Comparison of ENCODE assay signal across 1 cellular context in the genomic region with DNA sequence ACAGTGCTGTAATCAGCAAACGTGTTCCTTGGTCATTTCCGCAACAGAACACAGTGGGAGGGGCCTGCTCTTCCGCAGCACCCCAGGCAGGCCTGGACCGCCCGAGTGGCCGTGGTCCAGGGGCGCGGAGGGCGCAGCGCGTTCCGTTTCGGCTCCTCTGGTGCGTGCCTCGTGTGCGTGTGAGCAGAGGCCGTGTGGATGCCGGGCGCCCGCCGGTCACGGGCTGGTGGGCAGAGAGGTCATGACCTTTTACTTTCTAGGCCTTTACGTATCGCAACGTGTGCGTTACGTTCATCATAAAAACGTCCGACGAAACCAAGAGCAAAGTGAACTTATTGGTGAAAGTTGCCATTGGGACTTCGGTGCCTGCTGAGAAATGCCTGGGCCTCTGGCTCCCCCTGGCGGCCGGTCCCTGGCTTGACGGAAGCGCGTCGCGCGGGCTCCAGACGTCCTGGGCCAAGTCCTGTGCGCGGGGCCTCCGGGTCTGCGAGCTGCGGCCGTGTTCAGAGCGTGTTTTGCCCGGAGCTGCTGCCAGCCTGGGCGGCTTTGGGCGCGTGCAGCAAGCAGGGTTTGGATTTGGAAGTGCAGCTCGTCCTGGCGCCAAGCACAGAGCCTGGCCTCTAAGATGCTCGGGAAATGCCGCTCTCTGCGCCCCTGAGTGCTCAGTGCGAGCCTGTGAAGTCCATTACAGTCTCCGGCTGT.
TF ChIP-seq lines count a peak whose summit lies in the region.

No MANE protein-coding gene starts in this region.

TF ChIP-seq in HepG2, 621 proteins besides CTCF, POLR2A, EP300 and RAD21 (continued from another document and continues in another):
- TF ChIP-seq, protein P1, sequence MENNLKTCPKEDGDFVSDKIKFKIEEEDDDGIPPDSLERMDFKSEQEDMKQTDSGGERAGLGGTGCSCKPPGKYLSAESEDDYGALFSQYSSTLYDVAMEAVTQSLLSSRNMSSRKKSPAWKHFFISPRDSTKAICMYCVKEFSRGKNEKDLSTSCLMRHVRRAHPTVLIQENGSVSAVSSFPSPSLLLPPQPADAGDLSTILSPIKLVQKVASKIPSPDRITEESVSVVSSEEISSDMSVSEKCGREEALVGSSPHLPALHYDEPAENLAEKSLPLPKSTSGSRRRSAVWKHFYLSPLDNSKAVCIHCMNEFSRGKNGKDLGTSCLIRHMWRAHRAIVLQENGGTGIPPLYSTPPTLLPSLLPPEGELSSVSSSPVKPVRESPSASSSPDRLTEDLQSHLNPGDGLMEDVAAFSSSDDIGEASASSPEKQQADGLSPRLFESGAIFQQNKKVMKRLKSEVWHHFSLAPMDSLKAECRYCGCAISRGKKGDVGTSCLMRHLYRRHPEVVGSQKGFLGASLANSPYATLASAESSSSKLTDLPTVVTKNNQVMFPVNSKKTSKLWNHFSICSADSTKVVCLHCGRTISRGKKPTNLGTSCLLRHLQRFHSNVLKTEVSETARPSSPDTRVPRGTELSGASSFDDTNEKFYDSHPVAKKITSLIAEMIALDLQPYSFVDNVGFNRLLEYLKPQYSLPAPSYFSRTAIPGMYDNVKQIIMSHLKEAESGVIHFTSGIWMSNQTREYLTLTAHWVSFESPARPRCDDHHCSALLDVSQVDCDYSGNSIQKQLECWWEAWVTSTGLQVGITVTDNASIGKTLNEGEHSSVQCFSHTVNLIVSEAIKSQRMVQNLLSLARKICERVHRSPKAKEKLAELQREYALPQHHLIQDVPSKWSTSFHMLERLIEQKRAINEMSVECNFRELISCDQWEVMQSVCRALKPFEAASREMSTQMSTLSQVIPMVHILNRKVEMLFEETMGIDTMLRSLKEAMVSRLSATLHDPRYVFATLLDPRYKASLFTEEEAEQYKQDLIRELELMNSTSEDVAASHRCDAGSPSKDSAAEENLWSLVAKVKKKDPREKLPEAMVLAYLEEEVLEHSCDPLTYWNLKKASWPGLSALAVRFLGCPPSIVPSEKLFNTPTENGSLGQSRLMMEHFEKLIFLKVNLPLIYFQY (CRISPR knock-in tag; IDR thresholded peaks at IDR 0.05; ENCODE audit: borderline replicate concordance), result peak; percentile 74; the same call in 1 of the 2 replicates
- TF ChIP-seq GABPB1 (CRISPR knock-in tag; IDR thresholded peaks at IDR 0.05), result peak; percentile 75
- no peak; the same call in 1 of the 2 replicates for TF ChIP-seq SMAD1 (CRISPR knock-in tag; IDR thresholded peaks at IDR 0.05; ENCODE audit: borderline replicate concordance, low read depth)
- TF ChIP-seq ISX (CRISPR knock-in tag; conservative IDR thresholded peaks at IDR 0.05), result no peak
- TF ChIP-seq ZNF160 (CRISPR knock-in tag; IDR thresholded peaks at IDR 0.05), result no peak
- TF ChIP-seq, protein P2, sequence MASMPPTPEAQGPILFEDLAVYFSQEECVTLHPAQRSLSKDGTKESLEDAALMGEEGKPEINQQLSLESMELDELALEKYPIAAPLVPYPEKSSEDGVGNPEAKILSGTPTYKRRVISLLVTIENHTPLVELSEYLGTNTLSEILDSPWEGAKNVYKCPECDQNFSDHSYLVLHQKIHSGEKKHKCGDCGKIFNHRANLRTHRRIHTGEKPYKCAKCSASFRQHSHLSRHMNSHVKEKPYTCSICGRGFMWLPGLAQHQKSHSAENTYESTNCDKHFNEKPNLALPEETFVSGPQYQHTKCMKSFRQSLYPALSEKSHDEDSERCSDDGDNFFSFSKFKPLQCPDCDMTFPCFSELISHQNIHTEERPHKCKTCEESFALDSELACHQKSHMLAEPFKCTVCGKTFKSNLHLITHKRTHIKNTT (CRISPR knock-in tag; IDR thresholded peaks at IDR 0.05), result no peak
- no peak; the same call in 1 of the 2 replicates for TF ChIP-seq NFKB2 (CRISPR knock-in tag; IDR thresholded peaks at IDR 0.05; ENCODE audit: borderline replicate concordance)
- no peak for TF ChIP-seq NFATC3 (CRISPR knock-in tag; IDR thresholded peaks at IDR 0.05)
- TF ChIP-seq ZNF674 (CRISPR knock-in tag; IDR thresholded peaks at IDR 0.05; ENCODE audit: low read depth), result no peak
- TF ChIP-seq ZNF224 (CRISPR knock-in tag; IDR thresholded peaks at IDR 0.05), result no peak
- no peak for TF ChIP-seq ZNF292 (CRISPR knock-in tag; IDR thresholded peaks at IDR 0.05; ENCODE audit: borderline replicate concordance, low read depth)
- TF ChIP-seq TBL1XR1 (IDR thresholded peaks at IDR 0.05; ENCODE audit: borderline replicate concordance, low read length, partially characterized antibody), result no peak
- no peak for TF ChIP-seq ZSCAN12 (CRISPR knock-in tag; IDR thresholded peaks at IDR 0.05)
- no peak for TF ChIP-seq IKZF4 (CRISPR knock-in tag; IDR thresholded peaks at IDR 0.05; ENCODE audit: borderline replicate concordance, low read depth, not compliant biosample characterization)
- TF ChIP-seq, protein P3, sequence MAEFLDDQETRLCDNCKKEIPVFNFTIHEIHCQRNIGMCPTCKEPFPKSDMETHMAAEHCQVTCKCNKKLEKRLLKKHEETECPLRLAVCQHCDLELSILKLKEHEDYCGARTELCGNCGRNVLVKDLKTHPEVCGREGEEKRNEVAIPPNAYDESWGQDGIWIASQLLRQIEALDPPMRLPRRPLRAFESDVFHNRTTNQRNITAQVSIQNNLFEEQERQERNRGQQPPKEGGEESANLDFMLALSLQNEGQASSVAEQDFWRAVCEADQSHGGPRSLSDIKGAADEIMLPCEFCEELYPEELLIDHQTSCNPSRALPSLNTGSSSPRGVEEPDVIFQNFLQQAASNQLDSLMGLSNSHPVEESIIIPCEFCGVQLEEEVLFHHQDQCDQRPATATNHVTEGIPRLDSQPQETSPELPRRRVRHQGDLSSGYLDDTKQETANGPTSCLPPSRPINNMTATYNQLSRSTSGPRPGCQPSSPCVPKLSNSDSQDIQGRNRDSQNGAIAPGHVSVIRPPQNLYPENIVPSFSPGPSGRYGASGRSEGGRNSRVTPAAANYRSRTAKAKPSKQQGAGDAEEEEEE (CRISPR knock-in tag; IDR thresholded peaks at IDR 0.05; ENCODE audit: borderline replicate concordance), result no peak
- TF ChIP-seq, protein P4, sequence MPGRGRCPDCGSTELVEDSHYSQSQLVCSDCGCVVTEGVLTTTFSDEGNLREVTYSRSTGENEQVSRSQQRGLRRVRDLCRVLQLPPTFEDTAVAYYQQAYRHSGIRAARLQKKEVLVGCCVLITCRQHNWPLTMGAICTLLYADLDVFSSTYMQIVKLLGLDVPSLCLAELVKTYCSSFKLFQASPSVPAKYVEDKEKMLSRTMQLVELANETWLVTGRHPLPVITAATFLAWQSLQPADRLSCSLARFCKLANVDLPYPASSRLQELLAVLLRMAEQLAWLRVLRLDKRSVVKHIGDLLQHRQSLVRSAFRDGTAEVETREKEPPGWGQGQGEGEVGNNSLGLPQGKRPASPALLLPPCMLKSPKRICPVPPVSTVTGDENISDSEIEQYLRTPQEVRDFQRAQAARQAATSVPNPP (CRISPR knock-in tag; IDR thresholded peaks at IDR 0.05), result no peak; the same call in 1 of the 2 replicates
- TF ChIP-seq, protein P5, sequence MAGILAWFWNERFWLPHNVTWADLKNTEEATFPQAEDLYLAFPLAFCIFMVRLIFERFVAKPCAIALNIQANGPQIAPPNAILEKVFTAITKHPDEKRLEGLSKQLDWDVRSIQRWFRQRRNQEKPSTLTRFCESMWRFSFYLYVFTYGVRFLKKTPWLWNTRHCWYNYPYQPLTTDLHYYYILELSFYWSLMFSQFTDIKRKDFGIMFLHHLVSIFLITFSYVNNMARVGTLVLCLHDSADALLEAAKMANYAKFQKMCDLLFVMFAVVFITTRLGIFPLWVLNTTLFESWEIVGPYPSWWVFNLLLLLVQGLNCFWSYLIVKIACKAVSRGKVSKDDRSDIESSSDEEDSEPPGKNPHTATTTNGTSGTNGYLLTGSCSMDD (CRISPR knock-in tag; IDR thresholded peaks at IDR 0.05), result no peak
- no peak for TF ChIP-seq ZNF207 (IDR thresholded peaks at IDR 0.05; ENCODE audit: borderline replicate concordance)
- no peak for TF ChIP-seq ZNF577 (CRISPR knock-in tag; IDR thresholded peaks at IDR 0.05; ENCODE audit: borderline replicate concordance, low read depth)
- TF ChIP-seq ZSCAN22 (CRISPR knock-in tag; IDR thresholded peaks at IDR 0.05), result no peak
- TF ChIP-seq, protein P6, sequence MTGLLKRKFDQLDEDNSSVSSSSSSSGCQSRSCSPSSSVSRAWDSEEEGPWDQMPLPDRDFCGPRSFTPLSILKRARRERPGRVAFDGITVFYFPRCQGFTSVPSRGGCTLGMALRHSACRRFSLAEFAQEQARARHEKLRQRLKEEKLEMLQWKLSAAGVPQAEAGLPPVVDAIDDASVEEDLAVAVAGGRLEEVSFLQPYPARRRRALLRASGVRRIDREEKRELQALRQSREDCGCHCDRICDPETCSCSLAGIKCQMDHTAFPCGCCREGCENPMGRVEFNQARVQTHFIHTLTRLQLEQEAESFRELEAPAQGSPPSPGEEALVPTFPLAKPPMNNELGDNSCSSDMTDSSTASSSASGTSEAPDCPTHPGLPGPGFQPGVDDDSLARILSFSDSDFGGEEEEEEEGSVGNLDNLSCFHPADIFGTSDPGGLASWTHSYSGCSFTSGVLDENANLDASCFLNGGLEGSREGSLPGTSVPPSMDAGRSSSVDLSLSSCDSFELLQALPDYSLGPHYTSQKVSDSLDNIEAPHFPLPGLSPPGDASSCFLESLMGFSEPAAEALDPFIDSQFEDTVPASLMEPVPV (CRISPR knock-in tag; IDR thresholded peaks at IDR 0.05), result no peak
- TF ChIP-seq, protein P7, sequence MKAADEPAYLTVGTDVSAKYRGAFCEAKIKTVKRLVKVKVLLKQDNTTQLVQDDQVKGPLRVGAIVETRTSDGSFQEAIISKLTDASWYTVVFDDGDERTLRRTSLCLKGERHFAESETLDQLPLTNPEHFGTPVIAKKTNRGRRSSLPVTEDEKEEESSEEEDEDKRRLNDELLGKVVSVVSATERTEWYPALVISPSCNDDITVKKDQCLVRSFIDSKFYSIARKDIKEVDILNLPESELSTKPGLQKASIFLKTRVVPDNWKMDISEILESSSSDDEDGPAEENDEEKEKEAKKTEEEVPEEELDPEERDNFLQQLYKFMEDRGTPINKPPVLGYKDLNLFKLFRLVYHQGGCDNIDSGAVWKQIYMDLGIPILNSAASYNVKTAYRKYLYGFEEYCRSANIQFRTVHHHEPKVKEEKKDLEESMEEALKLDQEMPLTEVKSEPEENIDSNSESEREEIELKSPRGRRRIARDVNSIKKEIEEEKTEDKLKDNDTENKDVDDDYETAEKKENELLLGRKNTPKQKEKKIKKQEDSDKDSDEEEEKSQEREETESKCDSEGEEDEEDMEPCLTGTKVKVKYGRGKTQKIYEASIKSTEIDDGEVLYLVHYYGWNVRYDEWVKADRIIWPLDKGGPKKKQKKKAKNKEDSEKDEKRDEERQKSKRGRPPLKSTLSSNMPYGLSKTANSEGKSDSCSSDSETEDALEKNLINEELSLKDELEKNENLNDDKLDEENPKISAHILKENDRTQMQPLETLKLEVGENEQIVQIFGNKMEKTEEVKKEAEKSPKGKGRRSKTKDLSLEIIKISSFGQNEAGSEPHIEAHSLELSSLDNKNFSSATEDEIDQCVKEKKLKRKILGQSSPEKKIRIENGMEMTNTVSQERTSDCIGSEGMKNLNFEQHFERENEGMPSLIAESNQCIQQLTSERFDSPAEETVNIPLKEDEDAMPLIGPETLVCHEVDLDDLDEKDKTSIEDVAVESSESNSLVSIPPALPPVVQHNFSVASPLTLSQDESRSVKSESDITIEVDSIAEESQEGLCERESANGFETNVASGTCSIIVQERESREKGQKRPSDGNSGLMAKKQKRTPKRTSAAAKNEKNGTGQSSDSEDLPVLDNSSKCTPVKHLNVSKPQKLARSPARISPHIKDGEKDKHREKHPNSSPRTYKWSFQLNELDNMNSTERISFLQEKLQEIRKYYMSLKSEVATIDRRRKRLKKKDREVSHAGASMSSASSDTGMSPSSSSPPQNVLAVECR (CRISPR knock-in tag; IDR thresholded peaks at IDR 0.05; ENCODE audit: borderline replicate concordance), result peak; percentile 48; the same call in 1 of the 2 replicates
- 0 out of 2 replicates have a peak, but pooled peaks have one; percentile 30 for TF ChIP-seq ZNF430 (CRISPR knock-in tag; IDR thresholded peaks at IDR 0.05)
- TF ChIP-seq ZFX (CRISPR knock-in tag; IDR thresholded peaks at IDR 0.05; ENCODE audit: low read depth), result peak; percentile 61
- TF ChIP-seq, protein P8, sequence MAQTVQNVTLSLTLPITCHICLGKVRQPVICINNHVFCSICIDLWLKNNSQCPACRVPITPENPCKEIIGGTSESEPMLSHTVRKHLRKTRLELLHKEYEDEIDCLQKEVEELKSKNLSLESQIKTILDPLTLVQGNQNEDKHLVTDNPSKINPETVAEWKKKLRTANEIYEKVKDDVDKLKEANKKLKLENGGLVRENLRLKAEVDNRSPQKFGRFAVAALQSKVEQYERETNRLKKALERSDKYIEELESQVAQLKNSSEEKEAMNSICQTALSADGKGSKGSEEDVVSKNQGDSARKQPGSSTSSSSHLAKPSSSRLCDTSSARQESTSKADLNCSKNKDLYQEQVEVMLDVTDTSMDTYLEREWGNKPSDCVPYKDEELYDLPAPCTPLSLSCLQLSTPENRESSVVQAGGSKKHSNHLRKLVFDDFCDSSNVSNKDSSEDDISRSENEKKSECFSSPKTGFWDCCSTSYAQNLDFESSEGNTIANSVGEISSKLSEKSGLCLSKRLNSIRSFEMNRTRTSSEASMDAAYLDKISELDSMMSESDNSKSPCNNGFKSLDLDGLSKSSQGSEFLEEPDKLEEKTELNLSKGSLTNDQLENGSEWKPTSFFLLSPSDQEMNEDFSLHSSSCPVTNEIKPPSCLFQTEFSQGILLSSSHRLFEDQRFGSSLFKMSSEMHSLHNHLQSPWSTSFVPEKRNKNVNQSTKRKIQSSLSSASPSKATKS (CRISPR knock-in tag; IDR thresholded peaks at IDR 0.05), result no peak
- peak; percentile 45 for TF ChIP-seq TEAD3 (CRISPR knock-in tag; optimal IDR thresholded peaks at IDR 0.05; ENCODE audit: borderline replicate concordance)
- no peak for TF ChIP-seq GTF3A (CRISPR knock-in tag; conservative IDR thresholded peaks at IDR 0.05)
- TF ChIP-seq FOXP1 (IDR thresholded peaks at IDR 0.05), result no peak
- no peak for TF ChIP-seq FOXP1 (CRISPR knock-in tag; IDR thresholded peaks at IDR 0.05)
- no peak for TF ChIP-seq ZNF891 (CRISPR knock-in tag; IDR thresholded peaks at IDR 0.05)
- TF ChIP-seq PAF1 (CRISPR knock-in tag; IDR thresholded peaks at IDR 0.05), result no peak
- peak; percentile 59 for TF ChIP-seq RXRB (CRISPR knock-in tag; IDR thresholded peaks at IDR 0.05; ENCODE audit: borderline replicate concordance)
- TF ChIP-seq ZNF282 (IDR thresholded peaks at IDR 0.05; ENCODE audit: partially characterized antibody), result no peak
